ENCODE assay signal across 9 cellular contexts in genomic region chr7:75637854-75638606, GRCh38.
DNase-seq lines count a peak whose midpoint lies in the region; ATAC-seq, FAIRE-seq and TF ChIP-seq lines count a peak whose summit lies in the region.
"Had no signal": no experiment of that assay in that cellular context is flagged by ENCODE, and none has a peak within 500 bp of the region (broad histone marks: within the 10 kb centered on the region; RNA-seq: fewer than 3 reads in every experiment).

No MANE protein-coding gene starts in this region.

- ATAC-seq in memory B cell (ENCODE audit: low read depth) (no peak), upper lobe of left lung (ENCODE audit: low FRiP score in 2 of 2) (no peak)
- ATAC-seq in activated CD4-positive, CD25-positive, alpha-beta regulatory T cell treated with anti-CD3 and anti-CD28 coated beads, Interleukin-2, amount 50 U/mL, for 24 hours: no peak

- H3K9me3 Mint-ChIP-seq in activated naive CD4-positive, alpha-beta T cell treated with anti-CD3 and anti-CD28 coated beads, Interleukin-2, amount 50 U/mL, for 24 hours: no peaks in the 10 kb centered on the region
- H3K9me3 Mint-ChIP-seq in memory B cell: no peaks in the 10 kb centered on the region

- no peak for DNase-seq in activated naive CD4-positive, alpha-beta T cell treated with anti-CD3 and anti-CD28 coated beads, Interleukin-2, amount 50 U/mL, for 16 hours
- DNase-seq in bronchial epithelial cell (ENCODE audit: low read depth) (no peak), memory B cell (ENCODE audit: low spot score in 2 of 2) (no peak), upper lobe of left lung (no peak), MV-4-11 (lab: John Stamatoyannopoulos, UW) (no peak), dermis blood vessel endothelial cell (no peak)
- DNase-seq: Kasumi-1 had no signal

- H3K27me3 ChIP-seq in bronchial epithelial cell (ENCODE audit: control insufficient read depth, insufficient read depth, low read length): no peaks in the 10 kb centered on the region
- H3K27me3 ChIP-seq in upper lobe of left lung: no peaks in the 10 kb centered on the region

- H3K27me3 Mint-ChIP-seq in activated naive CD4-positive, alpha-beta T cell treated with anti-CD3 and anti-CD28 coated beads, Interleukin-2, amount 50 U/mL, for 24 hours: no peaks in the 10 kb centered on the region
- peaks cover 9% of the 10 kb centered on the region for H3K27me3 Mint-ChIP-seq in memory B cell

- TF ChIP-seq CTCF in bronchial epithelial cell (IDR thresholded peaks at IDR 0.05; ENCODE audit: insufficient read depth, low read length, severe bottlenecking): no peak
- TF ChIP-seq CTCF in upper lobe of left lung (IDR thresholded peaks at IDR 0.05): no peak

- TF ChIP-seq POLR2A in upper lobe of left lung (IDR thresholded peaks at IDR 0.05): no peak

- H3K27ac ChIP-seq in upper lobe of left lung: peak overlapping the region; percentile 80 to 96 (median 89)

- no peaks in the 10 kb centered on the region for H3K9me3 ChIP-seq in upper lobe of left lung

- peak overlapping the region; percentile 49 for H3K4me3 Mint-ChIP-seq in activated naive CD4-positive, alpha-beta T cell treated with anti-CD3 and anti-CD28 coated beads, Interleukin-2, amount 50 U/mL, for 24 hours
- H3K4me3 Mint-ChIP-seq in memory B cell: peak overlapping the region; percentile 46

- no peak for TF ChIP-seq EP300 in upper lobe of left lung (IDR thresholded peaks at IDR 0.05)

- H3K4me3 ChIP-seq in bronchial epithelial cell (ENCODE audit: low read depth, low read length) (peak overlapping the region; percentile 49), upper lobe of left lung (peak overlapping the region; percentile 68 to 97 (median 78))

- H3K4me1 Mint-ChIP-seq in activated naive CD4-positive, alpha-beta T cell treated with anti-CD3 and anti-CD28 coated beads, Interleukin-2, amount 50 U/mL, for 24 hours: peaks cover 8% of the 10 kb centered on the region
- H3K4me1 Mint-ChIP-seq in memory B cell: peaks cover 5% of the 10 kb centered on the region

- peak overlapping the region; percentile 17 for H3K27ac Mint-ChIP-seq in activated naive CD4-positive, alpha-beta T cell treated with anti-CD3 and anti-CD28 coated beads, Interleukin-2, amount 50 U/mL, for 24 hours
- H3K27ac Mint-ChIP-seq in memory B cell: no peak overlapping the region

- 38 to 47% methylated on average over 6 to 14 of the region's 14 CpGs for WGBS in upper lobe of left lung, 2 donors

- no peak for FAIRE-seq in bronchial epithelial cell (lab: Jason Lieb, UNC)

- no peaks in the 10 kb centered on the region for H3K36me3 ChIP-seq in bronchial epithelial cell (ENCODE audit: control insufficient read depth, insufficient read depth, low read length)
- peaks cover 0 to 3% (median 0%) of the 10 kb centered on the region in 4 donors for H3K36me3 ChIP-seq in upper lobe of left lung

- H3K4me1 ChIP-seq in upper lobe of left lung: peaks cover 15 to 37% (median 20%) of the 10 kb centered on the region in 4 donors

- H3K36me3 Mint-ChIP-seq in activated naive CD4-positive, alpha-beta T cell treated with anti-CD3 and anti-CD28 coated beads, Interleukin-2, amount 50 U/mL, for 24 hours: no peaks in the 10 kb centered on the region
- no peaks in the 10 kb centered on the region for H3K36me3 Mint-ChIP-seq in memory B cell
